Comparison of ENCODE assay signal across 8 cellular contexts in genomic region chr6:28683945-28684538, GRCh38.
A peak's percentile ranks its signal among the peaks of the same experiment; 100 is the strongest.
DNase-seq lines count a peak whose midpoint lies in the region; ATAC-seq, FAIRE-seq and TF ChIP-seq lines count a peak whose summit lies in the region.

No MANE protein-coding gene starts in this region.

- no peak overlapping the region for H3K9ac ChIP-seq in GM12878 (ENCODE audit: control insufficient read depth, insufficient read depth, low read length)
- H3K9ac ChIP-seq in HepG2 (ENCODE audit: insufficient read depth, low read depth, low read length) = no peak overlapping the region

- BruUV-seq in GM12878 (replicated peaks; lab: Mats Ljungman, UMichigan) (no TSS peak), HepG2 (replicated peaks; lab: Mats Ljungman, UMichigan) (no TSS peak)

- DNase-seq in CD4-positive, alpha-beta T cell = peak in 2 of 10 experiments; percentile 0 to 8
- DNase-seq in GM19239 (ENCODE audit: insufficient read length, low spot score) = no peak
- DNase-seq in NCI-H460 (ENCODE audit: extremely low read depth, low read depth) = peak; percentile 67
- DNase-seq in GM12878 (ENCODE audit: low read depth, low spot score) = no peak
- peak; percentile 68 for DNase-seq in HepG2 (ENCODE audit: low spot score)
- no peak for DNase-seq in amniotic stem cell (lab: John Stamatoyannopoulos, UW)
- no peak for DNase-seq in HPDE6-E6E7 (ENCODE audit: extremely low spot score)

- no peak for TF ChIP-seq POLR2A in GM12878 (IDR thresholded peaks at IDR 0.05; ENCODE audit: low read depth, low read length)
- TF ChIP-seq POLR2A in HepG2 (IDR thresholded peaks at IDR 0.05; ENCODE audit: insufficient read depth in 1 of 2, low read depth in 2 of 2, low read length in 2 of 2) = no peak

- H3K27ac ChIP-seq in CD4-positive, alpha-beta T cell (ENCODE audit: low read depth, low read length) = no peak overlapping the region
- H3K27ac ChIP-seq in GM12878 (ENCODE audit: control insufficient read depth, insufficient read depth) = no peak overlapping the region
- no peak overlapping the region for H3K27ac ChIP-seq in HepG2 (ENCODE audit: extremely low read length, insufficient read depth, low read length)

- peak; percentile 47 for FAIRE-seq in GM19239 (lab: Jason Lieb, UNC)
- FAIRE-seq in GM12878 (lab: Jason Lieb, UNC) = peak; percentile 27
- FAIRE-seq in HepG2 (lab: Jason Lieb, UNC) = peak; percentile 46

- TF ChIP-seq EP300 in GM12878 (IDR thresholded peaks at IDR 0.05; ENCODE audit: borderline replicate concordance in 1 of 2, control insufficient read depth in 1 of 2, low read depth in 2 of 2, low read length in 2 of 2) (no peak), HepG2 (IDR thresholded peaks at IDR 0.05; ENCODE audit: low read depth in 2 of 2, low read length in 2 of 2) (no peak), HepG2 (CRISPR knock-in tag; IDR thresholded peaks at IDR 0.05; ENCODE audit: borderline replicate concordance) (no peak)

- H3K79me2 ChIP-seq in GM12878 (ENCODE audit: control insufficient read depth, insufficient read depth, low read length) (no peaks in the 10 kb centered on the region), HepG2 (ENCODE audit: insufficient read depth, low read length) (no peaks in the 10 kb centered on the region)

- H3K4me1 Mint-ChIP-seq in CD4-positive, alpha-beta T cell (ENCODE audit: low read depth) = peaks cover 12% of the 10 kb centered on the region

- no peak overlapping the region for H3K4me2 ChIP-seq in GM12878 (ENCODE audit: control insufficient read depth, insufficient read depth)
- H3K4me2 ChIP-seq in HepG2 (ENCODE audit: low read depth, low read length) = peak overlapping the region; percentile 59

- in situ Hi-C loops in GM12878 (cut with MboI) = no loop called here
- in situ Hi-C loops in HepG2 (cut with HindIII; ENCODE audit: extremely low pct_ligation_motif_present, low pct_unique_long_range_greater_than_20kb) = loop anchor here (5.0 to 10.0 kb wide), 4 partner anchors 97 to 331 kb away; partner anchors contain the start of gene ZSCAN12

- intact Hi-C loops in CD4-positive, alpha-beta T cell (cut with DNase I, micrococcal nuclease) = loop anchor here (2.0 to 10.0 kb wide), 4 partner anchors 187 to 549 kb away; no protein-coding TSS in a partner anchor
- intact Hi-C loops in GM12878 (cut with micrococcal nuclease; ENCODE audit: unreplicated experiment) (loop anchor here (5.0 to 10.0 kb wide), 4 partner anchors 142 to 779 kb away; no protein-coding TSS in a partner anchor), HepG2 (cut with micrococcal nuclease; ENCODE audit: unreplicated experiment) (loop anchor here (1.0 to 10.0 kb wide), 6 partner anchors 97 to 901 kb away; partner anchors contain the start of gene OR2H2)

- TF ChIP-seq RAD21 in GM12878 (IDR thresholded peaks at IDR 0.05; ENCODE audit: insufficient read depth, low read depth, low read length) = peak; percentile 76
- peak; percentile 72; the same call in 1 of the 2 replicates for TF ChIP-seq RAD21 in HepG2 (CRISPR knock-in tag; IDR thresholded peaks at IDR 0.05)

- H3K36me3 Mint-ChIP-seq in CD4-positive, alpha-beta T cell (ENCODE audit: low read depth) = no peaks in the 10 kb centered on the region

- 31% methylated on average over 9 of the region's 9 CpGs for WGBS in GM12878 (ENCODE audit: insufficient coverage, insufficient replicate concordance, low lambda C conversion rate, missing lambda C conversion rate)
- 2% methylated on average over 9 of the region's 9 CpGs for WGBS in HepG2 (ENCODE audit: low lambda C conversion rate)

- RAD21 ChIA-PET in GM12878 (lab: Charles Lee; ENCODE audit: unreplicated experiment) = interaction anchor here (0.8 to 1.8 kb wide), 2 partner anchors 11 to 188 kb away, joined by 3 to 4 read pairs; no protein-coding TSS in a partner anchor

- ATAC-seq in CD4-positive, alpha-beta T cell (ENCODE audit: poor library complexity) = peak; percentile 69
- ATAC-seq in GM12878 (peak; percentile 60), HepG2 (peak; percentile 86), HG03457 (IDR thresholded peaks at IDR 0.05; ENCODE audit: unreplicated experiment) (no peak)

- H3K4me3 Mint-ChIP-seq in CD4-positive, alpha-beta T cell = no peak overlapping the region

- H3K4me3 ChIP-seq in GM12878 = no peak overlapping the region
- peak overlapping the region in 2 of 3 experiments; percentile 37 to 44; a peak in 3 of 6 replicates for H3K4me3 ChIP-seq in HepG2 (replicated peaks in 1 of 3; ENCODE audit: insufficient read depth in 1 of 3, low read depth in 2 of 3, low read length in 3 of 3)

- POLR2A ChIA-PET in CD4-positive, alpha-beta T cell (lab: Charles Lee) = no interaction called here
- POLR2A ChIA-PET in GM12878 (lab: Charles Lee) (no interaction called here), HepG2 (lab: Yijun Ruan, JAX) (no interaction called here)

- peaks cover 48% of the 10 kb centered on the region for H3K27me3 ChIP-seq in CD4-positive, alpha-beta T cell (ENCODE audit: control insufficient read depth, insufficient read depth, low read length)
- no peaks in the 10 kb centered on the region for H3K27me3 ChIP-seq in GM12878 (replicated peaks in 1 of 2; ENCODE audit: control insufficient read depth in 2 of 2, insufficient read depth in 2 of 2, low read length in 1 of 2)
- H3K27me3 ChIP-seq in HepG2 (ENCODE audit: control insufficient read depth in 1 of 2, insufficient read depth in 2 of 2, low read length in 2 of 2) = peaks cover 0 to 13% of the 10 kb centered on the region in 2 experiments; a peak in 2 of 5 replicates

- no peaks in the 10 kb centered on the region for H3K36me3 ChIP-seq in GM12878 (ENCODE audit: control insufficient read depth in 2 of 2, insufficient read depth in 2 of 2, low read length in 1 of 2)
- no peaks in the 10 kb centered on the region for H3K36me3 ChIP-seq in HepG2 (replicated peaks in 1 of 2; ENCODE audit: control insufficient read depth in 1 of 2, insufficient read depth in 2 of 2, low read length in 2 of 2)

- TF ChIP-seq CTCF in CD4-positive, alpha-beta T cell (IDR thresholded peaks at IDR 0.05) = peak; percentile 65
- peak; percentile 52 to 62 (median 60); a peak in 5 of 6 replicates for TF ChIP-seq CTCF in GM12878 (IDR thresholded peaks at IDR 0.05 in 2 of 3, conservative IDR thresholded peaks at IDR 0.05 in 1 of 3; ENCODE audit: control insufficient read depth in 2 of 3, extremely low read depth in 1 of 3, insufficient read depth in 1 of 3, low read depth in 3 of 3, low read length in 3 of 3)
- TF ChIP-seq CTCF in HepG2 (CRISPR knock-in tag; IDR thresholded peaks at IDR 0.05) = peak; percentile 91

- no peaks in the 10 kb centered on the region for H4K20me1 ChIP-seq in GM12878 (ENCODE audit: control insufficient read depth, insufficient read depth)
- H4K20me1 ChIP-seq in HepG2 (ENCODE audit: insufficient read depth, low read length) = no peaks in the 10 kb centered on the region

- H3K9me3 ChIP-seq in CD4-positive, alpha-beta T cell (ENCODE audit: control insufficient read depth, low read length) = no peaks in the 10 kb centered on the region
- H3K9me3 ChIP-seq in GM12878 (replicated peaks; ENCODE audit: control insufficient read depth, insufficient read depth, low read length) (no peaks in the 10 kb centered on the region), HepG2 (ENCODE audit: low read length) (no peaks in the 10 kb centered on the region)

- H3K4me1 ChIP-seq in GM12878 (ENCODE audit: control insufficient read depth, insufficient read depth, low read length) (no peaks in the 10 kb centered on the region), HepG2 (ENCODE audit: insufficient read depth, low read length) (peaks cover 34% of the 10 kb centered on the region)

- CTCF ChIA-PET in CD4-positive, alpha-beta T cell (lab: Charles Lee) = no interaction called here
- CTCF ChIA-PET in GM12878 (lab: Yijun Ruan, JAX) (interaction anchor here (0.7 to 2.9 kb wide), 7 partner anchors 9 to 332 kb away, joined by 3 to 13 read pairs (median 4); no protein-coding TSS in a partner anchor), HepG2 (lab: Yijun Ruan, JAX; ENCODE audit: low intra/inter-chr PET ratio, low total read pairs) (interaction anchor here (0.8 to 1.6 kb wide), 3 partner anchors 188 to 328 kb away, joined by 3 to 10 read pairs (median 4); no protein-coding TSS in a partner anchor)

- peaks cover 87% of the 10 kb centered on the region for H3K27me3 Mint-ChIP-seq in CD4-positive, alpha-beta T cell

- H3K27ac Mint-ChIP-seq in CD4-positive, alpha-beta T cell = no peak overlapping the region

- H2AFZ ChIP-seq in GM12878 (ENCODE audit: control insufficient read depth, low read depth, low read length) (no peak overlapping the region), HepG2 (ENCODE audit: low read length) (no peak overlapping the region)

- H3K9me3 Mint-ChIP-seq in CD4-positive, alpha-beta T cell = no peaks in the 10 kb centered on the region

- SMC1A ChIA-PET in GM12878 (lab: Charles Lee; ENCODE audit: uncharacterized antibody, unreplicated experiment) = interaction anchor here (1.9 kb wide), 1 partner anchor 153 kb away, joined by 4 read pairs; no protein-coding TSS in a partner anchor

TF ChIP-seq in GM12878, 131 proteins besides CTCF, POLR2A, EP300 and RAD21 (continues in another document):
- TF ChIP-seq CREM (IDR thresholded peaks at IDR 0.05; ENCODE audit: low read depth) = no peak
- TF ChIP-seq TCF7 (IDR thresholded peaks at IDR 0.05; ENCODE audit: borderline replicate concordance) = no peak

TF ChIP-seq in HepG2, 621 proteins besides CTCF, POLR2A, EP300 and RAD21 (continues in another document):
- TF ChIP-seq MIER3 (CRISPR knock-in tag; IDR thresholded peaks at IDR 0.05; ENCODE audit: borderline replicate concordance) (peak; percentile 19; the same call in 1 of the 2 replicates), ZSCAN12 (CRISPR knock-in tag; IDR thresholded peaks at IDR 0.05) (no peak), WIZ (CRISPR knock-in tag; IDR thresholded peaks at IDR 0.05) (no peak), ZBTB26 (CRISPR knock-in tag; IDR thresholded peaks at IDR 0.05; ENCODE audit: borderline replicate concordance) (peak; percentile 43; the same call in 1 of the 2 replicates), ISL2 (CRISPR knock-in tag; IDR thresholded peaks at IDR 0.05) (0 out of 2 replicates have a peak, but pooled peaks have one; percentile 38)

Comparison
In these comparisons a context has a peak if more than half of its experiments do, and no peak if none do; other contexts are left out.
1. DNase-seq: peak in NCI-H460 (single experiment) and HepG2 (single experiment); none in GM19239 (single experiment), GM12878 (single experiment), amniotic stem cell (single experiment) and HPDE6-E6E7 (single experiment).
2. Peak in every context shown above with its lines, with median percentiles within 50 percentile points of each other: CTCF ChIP-seq.